Comparison of ENCODE assay signal across 12 cellular contexts in genomic region chr19:11598746-11599145, GRCh38. TPM values are rescaled to one million over a fixed set of nuclear protein-coding genes. Genes with fewer than 3 reads are reported as not detected.
DNase-seq lines count a peak whose midpoint lies in the region; ATAC-seq and TF ChIP-seq lines count a peak whose summit lies in the region.
"Had no signal": no experiment of that assay in that cellular context is flagged by ENCODE, and none has a peak within 500 bp of the region (broad histone marks: within the 10 kb centered on the region; RNA-seq: fewer than 3 reads in every experiment).

No MANE protein-coding gene starts in this region.

- no peak for DNase-seq in activated T-cell treated with anti-CD3 and anti-CD28 coated beads, Interleukin-2, amount 50 U/mL, for 4 hours
- no peak for DNase-seq in activated T-cell treated with anti-CD3 and anti-CD28 coated beads, Interleukin-2, amount 50 U/mL, for 48 hours
- DNase-seq in SK-N-MC (ENCODE audit: low read depth, low spot score) (no peak), fibroblast of lung (ENCODE audit: low read depth in 2 of 2) (no peak), skeletal muscle cell (ENCODE audit: low read depth) (no peak), NOMO-1 (lab: John Stamatoyannopoulos, UW; ENCODE audit: unreplicated experiment in 2 of 2) (no peak), cortex of kidney (lab: John Stamatoyannopoulos, UW) (no peak)
- DNase-seq in effector memory CD4-positive, alpha-beta T cell = no peak
- DNase-seq: esophagus squamous epithelium, KBM-7, NCI-H510A, T1000 had no signal

- H3K36me3 Mint-ChIP-seq in activated T-cell treated with anti-CD3 and anti-CD28 coated beads, Interleukin-2, amount 50 U/mL, for 4 hours (ENCODE audit: insufficient read depth) = peaks cover 5% of the 10 kb centered on the region

- peaks cover 35% of the 10 kb centered on the region for H3K36me3 ChIP-seq in SK-N-MC (ENCODE audit: insufficient read depth, low read length)
- no peaks in the 10 kb centered on the region for H3K36me3 ChIP-seq in fibroblast of lung (ENCODE audit: control insufficient read depth, insufficient read depth, low read length)
- H3K36me3 ChIP-seq in effector memory CD4-positive, alpha-beta T cell (ENCODE audit: control insufficient read depth, insufficient read depth, low read length) = no peaks in the 10 kb centered on the region

- H3K27me3 Mint-ChIP-seq in activated T-cell treated with anti-CD3 and anti-CD28 coated beads, Interleukin-2, amount 50 U/mL, for 4 hours (ENCODE audit: low read depth) = no peaks in the 10 kb centered on the region

- no peaks in the 10 kb centered on the region for H3K27me3 ChIP-seq in fibroblast of lung (ENCODE audit: control insufficient read depth, insufficient read depth, low read length)
- no peaks in the 10 kb centered on the region for H3K27me3 ChIP-seq in effector memory CD4-positive, alpha-beta T cell (replicated peaks; ENCODE audit: control insufficient read depth, insufficient read depth, low read length, poor library complexity, severe bottlenecking)
- H3K27me3 ChIP-seq: esophagus squamous epithelium had no signal

- H3K4me1 Mint-ChIP-seq in activated T-cell treated with anti-CD3 and anti-CD28 coated beads, Interleukin-2, amount 50 U/mL, for 4 hours (ENCODE audit: low read depth) = peaks cover 28% of the 10 kb centered on the region

- H3K79me2 ChIP-seq in fibroblast of lung (ENCODE audit: control insufficient read depth, insufficient read depth, low read length) = peaks cover 46% of the 10 kb centered on the region

- H3K27ac ChIP-seq in SK-N-MC (no peak overlapping the region), fibroblast of lung (ENCODE audit: insufficient read depth, low read length) (no peak overlapping the region)
- no peak overlapping the region for H3K27ac ChIP-seq in effector memory CD4-positive, alpha-beta T cell (ENCODE audit: insufficient read depth, low read length, poor library complexity, severe bottlenecking)

- peak overlapping the region; percentile 73 for H3K4me3 Mint-ChIP-seq in activated T-cell treated with anti-CD3 and anti-CD28 coated beads, Interleukin-2, amount 50 U/mL, for 4 hours

- ATAC-seq in activated T-cell treated with anti-CD3 and anti-CD28 coated beads, Interleukin-2, amount 50 U/mL, for 4 hours = no peak

- H3K9ac ChIP-seq in SK-N-MC (ENCODE audit: insufficient read length) (no peak overlapping the region), fibroblast of lung (ENCODE audit: insufficient read depth, low read length) (no peak overlapping the region)

- H3K4me2 ChIP-seq in fibroblast of lung (ENCODE audit: extremely low read depth, insufficient read depth, low read length) = peak overlapping the region; percentile 72

- no peaks in the 10 kb centered on the region for H3K4me1 ChIP-seq in fibroblast of lung (ENCODE audit: control insufficient read depth, extremely low read depth, insufficient read depth, low read length)
- peaks cover 6% of the 10 kb centered on the region for H3K4me1 ChIP-seq in effector memory CD4-positive, alpha-beta T cell (ENCODE audit: control insufficient read depth, insufficient read depth, low read length, poor library complexity, severe bottlenecking)

- no peak for TF ChIP-seq CTCF in fibroblast of lung (conservative IDR thresholded peaks at IDR 0.05 in 1 of 2, IDR thresholded peaks at IDR 0.05 in 1 of 2; ENCODE audit: low read depth in 1 of 2, low read length in 2 of 2)

- H3K4me3 ChIP-seq in SK-N-MC (peak overlapping the region; percentile 90), fibroblast of lung (replicated peaks in 1 of 4; ENCODE audit: control extremely low read depth in 1 of 4, insufficient read depth in 1 of 4, low read depth in 3 of 4, low read length in 4 of 4) (peak overlapping the region in 2 of 4 experiments; percentile 77 to 98), skeletal muscle cell (ENCODE audit: low read depth, low read length) (peak overlapping the region; percentile 96)
- no peak overlapping the region for H3K4me3 ChIP-seq in effector memory CD4-positive, alpha-beta T cell (ENCODE audit: insufficient read depth, low read depth, low read length, poor library complexity, severe bottlenecking)

- H2AFZ ChIP-seq in fibroblast of lung (ENCODE audit: low read length) = no peak overlapping the region

- H3K9me3 ChIP-seq in SK-N-MC (ENCODE audit: low read depth, low read length) = peaks cover 3% of the 10 kb centered on the region; the same call in 1 of the 2 replicates
- no peaks in the 10 kb centered on the region for H3K9me3 ChIP-seq in fibroblast of lung (ENCODE audit: control insufficient read depth, insufficient read depth, low read depth, low read length)
- no peaks in the 10 kb centered on the region for H3K9me3 ChIP-seq in effector memory CD4-positive, alpha-beta T cell (ENCODE audit: control insufficient read depth, low read length)
- H3K9me3 ChIP-seq: esophagus squamous epithelium had no signal

- no peaks in the 10 kb centered on the region for H4K20me1 ChIP-seq in fibroblast of lung (ENCODE audit: control insufficient read depth, extremely low read depth, insufficient read depth, low read length)

- H3K9me3 Mint-ChIP-seq in activated T-cell treated with anti-CD3 and anti-CD28 coated beads, Interleukin-2, amount 50 U/mL, for 4 hours = no peaks in the 10 kb centered on the region

RNA-seq across cellular contexts. Expression of gene ZNF627, which starts 1.5 kb away (rescaled TPM):
- total RNA-seq in activated T-cell treated with anti-CD3 and anti-CD28 coated beads, Interleukin-2, amount 50 U/mL, for 4 hours = 1 to 10 TPM; 2.6 to 3.5 (median 3.4) TPM
- 19.5 and 26.3 TPM in 2 replicates for total RNA-seq in fibroblast of lung
- polyA plus RNA-seq in fibroblast of lung = 7.9 and 10.8 TPM in 2 replicates
- polyA plus RNA-seq in fibroblast of lung (2012) = 5.9 and 6.5 TPM in 2 replicates
- polyA minus RNA-seq in fibroblast of lung (ENCODE audit: low replicate concordance) = 3.6 and 3.9 TPM in 2 replicates

RNA-seq across cellular contexts. Expression of gene ACP5, which starts 21.3 kb away (rescaled TPM):
- 1 to 10 TPM; 2.4 to 2.9 (median 2.8) TPM for total RNA-seq in activated T-cell treated with anti-CD3 and anti-CD28 coated beads, Interleukin-2, amount 50 U/mL, for 4 hours
- 1.2 and 2.6 TPM in 2 replicates for total RNA-seq in fibroblast of lung
- polyA plus RNA-seq in fibroblast of lung = 0.19 and 2.2 TPM in 2 replicates
- polyA plus RNA-seq in fibroblast of lung (2012) = 0.33 and 2.7 TPM in 2 replicates
- 11.8 TPM in 1 of 2 replicates, not detected in the other for polyA minus RNA-seq in fibroblast of lung (ENCODE audit: low replicate concordance)

RNA-seq across cellular contexts. Expression of gene ELOF1, which starts 39.7 kb away (rescaled TPM):
- 10 to 100 TPM; 82.5 to 91.6 (median 86.4) TPM for total RNA-seq in activated T-cell treated with anti-CD3 and anti-CD28 coated beads, Interleukin-2, amount 50 U/mL, for 4 hours
- 28.2 and 29.6 TPM in 2 replicates for total RNA-seq in fibroblast of lung
- 52.2 and 57.8 TPM in 2 replicates for polyA plus RNA-seq in fibroblast of lung
- 55.7 and 87.0 TPM in 2 replicates for polyA plus RNA-seq in fibroblast of lung (2012)
- polyA minus RNA-seq in fibroblast of lung (ENCODE audit: low replicate concordance) = 51.1 and 67.5 TPM in 2 replicates
